In genomic region chr3:132659370-132660055, GRCh38 we compare ENCODE assay signal across 2 cellular contexts.
TF ChIP-seq lines count a peak whose summit lies in the region.

A gene with protein sequence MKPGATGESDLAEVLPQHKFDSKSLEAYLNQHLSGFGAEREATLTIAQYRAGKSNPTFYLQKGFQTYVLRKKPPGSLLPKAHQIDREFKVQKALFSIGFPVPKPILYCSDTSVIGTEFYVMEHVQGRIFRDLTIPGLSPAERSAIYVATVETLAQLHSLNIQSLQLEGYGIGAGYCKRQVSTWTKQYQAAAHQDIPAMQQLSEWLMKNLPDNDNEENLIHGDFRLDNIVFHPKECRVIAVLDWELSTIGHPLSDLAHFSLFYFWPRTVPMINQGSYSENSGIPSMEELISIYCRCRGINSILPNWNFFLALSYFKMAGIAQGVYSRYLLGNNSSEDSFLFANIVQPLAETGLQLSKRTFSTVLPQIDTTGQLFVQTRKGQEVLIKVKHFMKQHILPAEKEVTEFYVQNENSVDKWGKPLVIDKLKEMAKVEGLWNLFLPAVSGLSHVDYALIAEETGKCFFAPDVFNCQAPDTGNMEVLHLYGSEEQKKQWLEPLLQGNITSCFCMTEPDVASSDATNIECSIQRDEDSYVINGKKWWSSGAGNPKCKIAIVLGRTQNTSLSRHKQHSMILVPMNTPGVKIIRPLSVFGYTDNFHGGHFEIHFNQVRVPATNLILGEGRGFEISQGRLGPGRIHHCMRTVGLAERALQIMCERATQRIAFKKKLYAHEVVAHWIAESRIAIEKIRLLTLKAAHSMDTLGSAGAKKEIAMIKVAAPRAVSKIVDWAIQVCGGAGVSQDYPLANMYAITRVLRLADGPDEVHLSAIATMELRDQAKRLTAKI (minus strand): TSS chr3:132659809. CDS start chr3:132659751, 58 bp downstream.

TF ChIP-seq in HEK293, 187 proteins besides CTCF, POLR2A, EP300 and RAD21 (continued from another document and continues in another):
- TF ChIP-seq ZNF155 (tag by site-specific recombination; IDR thresholded peaks at IDR 0.05) (no peak), ZNF16 (tag by site-specific recombination; IDR thresholded peaks at IDR 0.05; ENCODE audit: low read depth) (no peak), ZNF48 (tag by site-specific recombination; IDR thresholded peaks at IDR 0.05) (no peak), GLI4 (tag by site-specific recombination; IDR thresholded peaks at IDR 0.05) (no peak), ZNF654 (tag by site-specific recombination; IDR thresholded peaks at IDR 0.05; ENCODE audit: low read depth) (peak; percentile 45), ZBTB20 (tag by site-specific recombination; IDR thresholded peaks at IDR 0.05) (0 out of 2 replicates have a peak, but pooled peaks have one; percentile 3), ZNF184 (tag by site-specific recombination; IDR thresholded peaks at IDR 0.05) (no peak), SP2 (tag by site-specific recombination; IDR thresholded peaks at IDR 0.05) (peak; percentile 28; the same call in 1 of the 2 replicates), ZNF354C (tag by site-specific recombination; IDR thresholded peaks at IDR 0.05; ENCODE audit: borderline replicate concordance, low read depth) (no peak), ZNF660 (tag by site-specific recombination; IDR thresholded peaks at IDR 0.05) (0 out of 2 replicates have a peak, but pooled peaks have one; percentile 40), GLIS2 (tag by site-specific recombination; IDR thresholded peaks at IDR 0.05) (peak; percentile 67), GLIS1 (tag by site-specific recombination; IDR thresholded peaks at IDR 0.05) (peak; percentile 48), ZNF561 (tag by site-specific recombination; IDR thresholded peaks at IDR 0.05; ENCODE audit: borderline replicate concordance) (no peak), ZNF530 (tag by site-specific recombination; IDR thresholded peaks at IDR 0.05; ENCODE audit: low read depth) (no peak), ZNF510 (tag by site-specific recombination; IDR thresholded peaks at IDR 0.05; ENCODE audit: insufficient replicate concordance) (no peak), ZNF777 (tag by site-specific recombination; IDR thresholded peaks at IDR 0.05; ENCODE audit: borderline replicate concordance) (0 out of 2 replicates have a peak, but pooled peaks have one; percentile 35)
- TF ChIP-seq, protein P1, sequence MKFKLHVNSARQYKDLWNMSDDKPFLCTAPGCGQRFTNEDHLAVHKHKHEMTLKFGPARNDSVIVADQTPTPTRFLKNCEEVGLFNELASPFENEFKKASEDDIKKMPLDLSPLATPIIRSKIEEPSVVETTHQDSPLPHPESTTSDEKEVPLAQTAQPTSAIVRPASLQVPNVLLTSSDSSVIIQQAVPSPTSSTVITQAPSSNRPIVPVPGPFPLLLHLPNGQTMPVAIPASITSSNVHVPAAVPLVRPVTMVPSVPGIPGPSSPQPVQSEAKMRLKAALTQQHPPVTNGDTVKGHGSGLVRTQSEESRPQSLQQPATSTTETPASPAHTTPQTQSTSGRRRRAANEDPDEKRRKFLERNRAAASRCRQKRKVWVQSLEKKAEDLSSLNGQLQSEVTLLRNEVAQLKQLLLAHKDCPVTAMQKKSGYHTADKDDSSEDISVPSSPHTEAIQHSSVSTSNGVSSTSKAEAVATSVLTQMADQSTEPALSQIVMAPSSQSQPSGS (tag by site-specific recombination; IDR thresholded peaks at IDR 0.05; ENCODE audit: low read depth), result no peak
- TF ChIP-seq, protein P2, sequence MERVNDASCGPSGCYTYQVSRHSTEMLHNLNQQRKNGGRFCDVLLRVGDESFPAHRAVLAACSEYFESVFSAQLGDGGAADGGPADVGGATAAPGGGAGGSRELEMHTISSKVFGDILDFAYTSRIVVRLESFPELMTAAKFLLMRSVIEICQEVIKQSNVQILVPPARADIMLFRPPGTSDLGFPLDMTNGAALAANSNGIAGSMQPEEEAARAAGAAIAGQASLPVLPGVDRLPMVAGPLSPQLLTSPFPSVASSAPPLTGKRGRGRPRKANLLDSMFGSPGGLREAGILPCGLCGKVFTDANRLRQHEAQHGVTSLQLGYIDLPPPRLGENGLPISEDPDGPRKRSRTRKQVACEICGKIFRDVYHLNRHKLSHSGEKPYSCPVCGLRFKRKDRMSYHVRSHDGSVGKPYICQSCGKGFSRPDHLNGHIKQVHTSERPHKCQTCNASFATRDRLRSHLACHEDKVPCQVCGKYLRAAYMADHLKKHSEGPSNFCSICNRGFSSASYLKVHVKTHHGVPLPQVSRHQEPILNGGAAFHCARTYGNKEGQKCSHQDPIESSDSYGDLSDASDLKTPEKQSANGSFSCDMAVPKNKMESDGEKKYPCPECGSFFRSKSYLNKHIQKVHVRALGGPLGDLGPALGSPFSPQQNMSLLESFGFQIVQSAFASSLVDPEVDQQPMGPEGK (tag by site-specific recombination; IDR thresholded peaks at IDR 0.05), result peak; percentile 51; the same call in 1 of the 2 replicates
- TF ChIP-seq, protein P3, sequence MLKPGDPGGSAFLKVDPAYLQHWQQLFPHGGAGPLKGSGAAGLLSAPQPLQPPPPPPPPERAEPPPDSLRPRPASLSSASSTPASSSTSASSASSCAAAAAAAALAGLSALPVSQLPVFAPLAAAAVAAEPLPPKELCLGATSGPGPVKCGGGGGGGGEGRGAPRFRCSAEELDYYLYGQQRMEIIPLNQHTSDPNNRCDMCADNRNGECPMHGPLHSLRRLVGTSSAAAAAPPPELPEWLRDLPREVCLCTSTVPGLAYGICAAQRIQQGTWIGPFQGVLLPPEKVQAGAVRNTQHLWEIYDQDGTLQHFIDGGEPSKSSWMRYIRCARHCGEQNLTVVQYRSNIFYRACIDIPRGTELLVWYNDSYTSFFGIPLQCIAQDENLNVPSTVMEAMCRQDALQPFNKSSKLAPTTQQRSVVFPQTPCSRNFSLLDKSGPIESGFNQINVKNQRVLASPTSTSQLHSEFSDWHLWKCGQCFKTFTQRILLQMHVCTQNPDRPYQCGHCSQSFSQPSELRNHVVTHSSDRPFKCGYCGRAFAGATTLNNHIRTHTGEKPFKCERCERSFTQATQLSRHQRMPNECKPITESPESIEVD (tag by site-specific recombination; IDR thresholded peaks at IDR 0.05), result no peak
- TF ChIP-seq, protein P4, sequence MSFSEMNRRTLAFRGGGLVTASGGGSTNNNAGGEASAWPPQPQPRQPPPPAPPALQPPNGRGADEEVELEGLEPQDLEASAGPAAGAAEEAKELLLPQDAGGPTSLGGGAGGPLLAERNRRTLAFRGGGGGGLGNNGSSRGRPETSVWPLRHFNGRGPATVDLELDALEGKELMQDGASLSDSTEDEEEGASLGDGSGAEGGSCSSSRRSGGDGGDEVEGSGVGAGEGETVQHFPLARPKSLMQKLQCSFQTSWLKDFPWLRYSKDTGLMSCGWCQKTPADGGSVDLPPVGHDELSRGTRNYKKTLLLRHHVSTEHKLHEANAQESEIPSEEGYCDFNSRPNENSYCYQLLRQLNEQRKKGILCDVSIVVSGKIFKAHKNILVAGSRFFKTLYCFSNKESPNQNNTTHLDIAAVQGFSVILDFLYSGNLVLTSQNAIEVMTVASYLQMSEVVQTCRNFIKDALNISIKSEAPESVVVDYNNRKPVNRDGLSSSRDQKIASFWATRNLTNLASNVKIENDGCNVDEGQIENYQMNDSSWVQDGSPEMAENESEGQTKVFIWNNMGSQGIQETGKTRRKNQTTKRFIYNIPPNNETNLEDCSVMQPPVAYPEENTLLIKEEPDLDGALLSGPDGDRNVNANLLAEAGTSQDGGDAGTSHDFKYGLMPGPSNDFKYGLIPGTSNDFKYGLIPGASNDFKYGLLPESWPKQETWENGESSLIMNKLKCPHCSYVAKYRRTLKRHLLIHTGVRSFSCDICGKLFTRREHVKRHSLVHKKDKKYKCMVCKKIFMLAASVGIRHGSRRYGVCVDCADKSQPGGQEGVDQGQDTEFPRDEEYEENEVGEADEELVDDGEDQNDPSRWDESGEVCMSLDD (tag by site-specific recombination; IDR thresholded peaks at IDR 0.05), result peak; percentile 16; the same call in 1 of the 2 replicates

TF ChIP-seq in SK-N-SH, 30 proteins besides CTCF, POLR2A, EP300 and RAD21 (continued from another document):
- TF ChIP-seq TEAD4 (IDR thresholded peaks at IDR 0.05; ENCODE audit: borderline replicate concordance, insufficient read depth), result no peak
- TF ChIP-seq, protein P5, sequence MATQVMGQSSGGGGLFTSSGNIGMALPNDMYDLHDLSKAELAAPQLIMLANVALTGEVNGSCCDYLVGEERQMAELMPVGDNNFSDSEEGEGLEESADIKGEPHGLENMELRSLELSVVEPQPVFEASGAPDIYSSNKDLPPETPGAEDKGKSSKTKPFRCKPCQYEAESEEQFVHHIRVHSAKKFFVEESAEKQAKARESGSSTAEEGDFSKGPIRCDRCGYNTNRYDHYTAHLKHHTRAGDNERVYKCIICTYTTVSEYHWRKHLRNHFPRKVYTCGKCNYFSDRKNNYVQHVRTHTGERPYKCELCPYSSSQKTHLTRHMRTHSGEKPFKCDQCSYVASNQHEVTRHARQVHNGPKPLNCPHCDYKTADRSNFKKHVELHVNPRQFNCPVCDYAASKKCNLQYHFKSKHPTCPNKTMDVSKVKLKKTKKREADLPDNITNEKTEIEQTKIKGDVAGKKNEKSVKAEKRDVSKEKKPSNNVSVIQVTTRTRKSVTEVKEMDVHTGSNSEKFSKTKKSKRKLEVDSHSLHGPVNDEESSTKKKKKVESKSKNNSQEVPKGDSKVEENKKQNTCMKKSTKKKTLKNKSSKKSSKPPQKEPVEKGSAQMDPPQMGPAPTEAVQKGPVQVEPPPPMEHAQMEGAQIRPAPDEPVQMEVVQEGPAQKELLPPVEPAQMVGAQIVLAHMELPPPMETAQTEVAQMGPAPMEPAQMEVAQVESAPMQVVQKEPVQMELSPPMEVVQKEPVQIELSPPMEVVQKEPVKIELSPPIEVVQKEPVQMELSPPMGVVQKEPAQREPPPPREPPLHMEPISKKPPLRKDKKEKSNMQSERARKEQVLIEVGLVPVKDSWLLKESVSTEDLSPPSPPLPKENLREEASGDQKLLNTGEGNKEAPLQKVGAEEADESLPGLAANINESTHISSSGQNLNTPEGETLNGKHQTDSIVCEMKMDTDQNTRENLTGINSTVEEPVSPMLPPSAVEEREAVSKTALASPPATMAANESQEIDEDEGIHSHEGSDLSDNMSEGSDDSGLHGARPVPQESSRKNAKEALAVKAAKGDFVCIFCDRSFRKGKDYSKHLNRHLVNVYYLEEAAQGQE (IDR thresholded peaks at IDR 0.05; ENCODE audit: low read depth, low read length), result no peak
- no peak for TF ChIP-seq MEF2A (IDR thresholded peaks at IDR 0.05; ENCODE audit: borderline replicate concordance, low read depth)
- no peak for TF ChIP-seq RXRA (IDR thresholded peaks at IDR 0.05; ENCODE audit: borderline replicate concordance, low read depth)
- peak; percentile 63 for TF ChIP-seq MAX (IDR thresholded peaks at IDR 0.05; ENCODE audit: low read depth)
- TF ChIP-seq GABPA (IDR thresholded peaks at IDR 0.05; ENCODE audit: low read depth), result no peak
- TF ChIP-seq FOSL2 (IDR thresholded peaks at IDR 0.05; ENCODE audit: borderline replicate concordance, low read depth), result no peak
- no peak for TF ChIP-seq NRF1 (IDR thresholded peaks at IDR 0.05; ENCODE audit: low read depth, low read length)
- TF ChIP-seq CHD2 (IDR thresholded peaks at IDR 0.05; ENCODE audit: low read length, partially characterized antibody), result no peak
- TF ChIP-seq RFX5 (IDR thresholded peaks at IDR 0.05; ENCODE audit: low read length), result peak; percentile 77
- TF ChIP-seq, protein P6, sequence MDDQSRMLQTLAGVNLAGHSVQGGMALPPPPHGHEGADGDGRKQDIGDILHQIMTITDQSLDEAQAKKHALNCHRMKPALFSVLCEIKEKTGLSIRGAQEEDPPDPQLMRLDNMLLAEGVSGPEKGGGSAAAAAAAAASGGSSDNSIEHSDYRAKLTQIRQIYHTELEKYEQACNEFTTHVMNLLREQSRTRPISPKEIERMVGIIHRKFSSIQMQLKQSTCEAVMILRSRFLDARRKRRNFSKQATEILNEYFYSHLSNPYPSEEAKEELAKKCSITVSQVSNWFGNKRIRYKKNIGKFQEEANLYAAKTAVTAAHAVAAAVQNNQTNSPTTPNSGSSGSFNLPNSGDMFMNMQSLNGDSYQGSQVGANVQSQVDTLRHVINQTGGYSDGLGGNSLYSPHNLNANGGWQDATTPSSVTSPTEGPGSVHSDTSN (IDR thresholded peaks at IDR 0.05), result no peak
- peak; percentile 42; the same call in 1 of the 2 replicates for TF ChIP-seq MXI1 (IDR thresholded peaks at IDR 0.05; ENCODE audit: low read depth, low read length)
- no peak for TF ChIP-seq ZBTB33 (IDR thresholded peaks at IDR 0.05; ENCODE audit: borderline replicate concordance, low read depth)
- 0 out of 2 replicates have a peak, but pooled peaks have one; percentile 26 for TF ChIP-seq SMC3 (IDR thresholded peaks at IDR 0.05; ENCODE audit: low read depth, low read length)
- no peak for TF ChIP-seq ELF1 (IDR thresholded peaks at IDR 0.05)
- TF ChIP-seq SIN3A (IDR thresholded peaks at IDR 0.05; ENCODE audit: borderline replicate concordance, low read depth, low read length), result no peak
- TF ChIP-seq, protein P7, sequence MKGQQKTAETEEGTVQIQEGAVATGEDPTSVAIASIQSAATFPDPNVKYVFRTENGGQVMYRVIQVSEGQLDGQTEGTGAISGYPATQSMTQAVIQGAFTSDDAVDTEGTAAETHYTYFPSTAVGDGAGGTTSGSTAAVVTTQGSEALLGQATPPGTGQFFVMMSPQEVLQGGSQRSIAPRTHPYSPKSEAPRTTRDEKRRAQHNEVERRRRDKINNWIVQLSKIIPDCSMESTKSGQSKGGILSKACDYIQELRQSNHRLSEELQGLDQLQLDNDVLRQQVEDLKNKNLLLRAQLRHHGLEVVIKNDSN (IDR thresholded peaks at IDR 0.05; ENCODE audit: borderline replicate concordance, low read depth), result no peak
- no peak for TF ChIP-seq YY1 (IDR thresholded peaks at IDR 0.05; ENCODE audit: low read depth)
